In the genomic region with DNA sequence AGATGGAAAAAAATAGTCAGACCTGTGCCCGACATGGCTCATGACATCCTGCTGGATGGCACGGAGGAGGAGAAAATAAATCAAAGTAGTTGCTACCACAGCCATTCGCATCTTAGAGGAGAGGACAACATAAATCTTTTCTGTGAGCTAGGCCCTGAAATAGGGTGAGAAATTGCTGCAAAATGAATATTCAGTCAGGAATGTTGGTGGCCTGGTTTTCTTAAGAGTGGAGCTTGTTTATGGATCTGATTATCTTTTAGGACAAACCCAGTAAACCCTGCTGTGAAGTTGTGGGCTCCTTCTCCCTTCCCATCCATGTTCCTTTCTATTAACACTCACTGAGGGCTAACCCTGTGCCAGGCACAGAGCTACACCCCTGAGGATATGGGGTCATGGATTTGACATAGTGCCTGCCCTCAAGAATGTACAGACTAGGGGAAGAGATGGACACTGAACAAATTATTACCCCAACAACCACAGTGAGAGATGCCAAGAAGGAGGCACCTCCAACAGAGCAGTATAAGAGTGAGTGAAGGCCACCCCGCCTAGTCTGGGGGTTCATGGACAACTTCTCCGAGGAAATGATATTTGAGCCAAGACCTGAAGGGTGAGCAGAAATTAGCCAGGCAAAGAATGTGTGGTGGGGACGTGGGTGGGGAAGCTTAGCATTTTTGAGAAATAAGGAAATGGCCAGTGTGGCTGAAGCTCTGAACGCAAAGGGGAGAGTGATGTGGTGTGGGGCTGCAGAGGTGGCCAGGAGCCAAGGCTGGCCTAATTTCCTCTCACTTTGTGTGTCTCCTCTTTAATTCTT, we compare ENCODE assay signal across 11 cellular contexts.
DNase-seq lines count a peak whose midpoint lies in the region; ATAC-seq and TF ChIP-seq lines count a peak whose summit lies in the region.
"Had no signal": no experiment of that assay in that cellular context is flagged by ENCODE, and none has a peak within 500 bp of the region (broad histone marks: within the 10 kb centered on the region; RNA-seq: fewer than 3 reads in every experiment).

No MANE protein-coding gene starts in this region.

- no peak overlapping the region for H3K4me2 ChIP-seq in mesenchymal stem cell (ENCODE audit: low read length, poor library complexity, severe bottlenecking)
- H3K4me2 ChIP-seq: BLaER1 had no signal

- no peaks in the 10 kb centered on the region for H3K27me3 Mint-ChIP-seq in activated CD8-positive, alpha-beta memory T cell treated with anti-CD3 and anti-CD28 coated beads, Interleukin-2, amount 10 ng/mL, durations not matched to agents 7 days and 5 days
- no peaks in the 10 kb centered on the region for H3K27me3 Mint-ChIP-seq in type B pancreatic cell
- H3K27me3 Mint-ChIP-seq: activated CD4-positive, alpha-beta T cell treated with anti-CD3 and anti-CD28 coated beads, Interleukin-2, amount 10 ng/mL, durations not matched to agents 24 days and 14 days had no signal

- no peaks in the 10 kb centered on the region for H3K36me3 ChIP-seq in mesenchymal stem cell (ENCODE audit: control insufficient read depth in 1 of 2, insufficient read depth in 2 of 2, low read depth in 1 of 2, low read length in 2 of 2)
- H3K36me3 ChIP-seq: BLaER1 had no signal

- peak overlapping the region; percentile 34 for H4K91ac ChIP-seq in mesenchymal stem cell (ENCODE audit: low read length)

- no peak for TF ChIP-seq CTCF in type B pancreatic cell (conservative IDR thresholded peaks at IDR 0.05)

- no peak overlapping the region for H2BK12ac ChIP-seq in mesenchymal stem cell (ENCODE audit: low read length in 2 of 2)

- no peak overlapping the region for H3K4me3 Mint-ChIP-seq in activated CD8-positive, alpha-beta memory T cell treated with anti-CD3 and anti-CD28 coated beads, Interleukin-2, amount 10 ng/mL, durations not matched to agents 7 days and 5 days
- peak overlapping the region; percentile 37 for H3K4me3 Mint-ChIP-seq in type B pancreatic cell
- H3K4me3 Mint-ChIP-seq: activated CD4-positive, alpha-beta T cell treated with anti-CD3 and anti-CD28 coated beads, Interleukin-2, amount 10 ng/mL, durations not matched to agents 24 days and 14 days had no signal

- peaks cover 9% of the 10 kb centered on the region for H3K9me3 Mint-ChIP-seq in activated CD8-positive, alpha-beta memory T cell treated with anti-CD3 and anti-CD28 coated beads, Interleukin-2, amount 10 ng/mL, durations not matched to agents 7 days and 5 days (ENCODE audit: low read depth)
- no peaks in the 10 kb centered on the region for H3K9me3 Mint-ChIP-seq in type B pancreatic cell

- peak overlapping the region; percentile 13 to 45 for H3K18ac ChIP-seq in mesenchymal stem cell (ENCODE audit: low read depth in 1 of 2, low read length in 2 of 2)

- WGBS in mesenchymal stem cell = 40% methylated on average over 7 of the region's 7 CpGs

- no peak overlapping the region for H2AFZ ChIP-seq in mesenchymal stem cell (ENCODE audit: low read depth, low read length)

- peak overlapping the region in 1 of 2 experiments; percentile 17 for H3K4ac ChIP-seq in mesenchymal stem cell (ENCODE audit: low read depth in 1 of 2, low read length in 2 of 2)

- H3K27ac ChIP-seq in mesenchymal stem cell (ENCODE audit: low read length, poor library complexity, severe bottlenecking) = no peak overlapping the region
- H3K27ac ChIP-seq: BLaER1 had no signal

- H2BK5ac ChIP-seq in mesenchymal stem cell (ENCODE audit: low read depth, low read length, poor library complexity, severe bottlenecking) = no peak overlapping the region

- no peak overlapping the region for H3K14ac ChIP-seq in mesenchymal stem cell (ENCODE audit: low read length in 2 of 2)

- H2BK120ac ChIP-seq in mesenchymal stem cell (ENCODE audit: low read depth, low read length) = peak overlapping the region; percentile 6

- peak overlapping the region; percentile 10 for H2AK5ac ChIP-seq in mesenchymal stem cell (ENCODE audit: low read length, severe bottlenecking)

- H3K9me3 ChIP-seq in mesenchymal stem cell (ENCODE audit: control insufficient read depth, low read length) = no peaks in the 10 kb centered on the region
- H3K9me3 ChIP-seq: BLaER1 had no signal

- H3K4me3 ChIP-seq in mesenchymal stem cell (ENCODE audit: insufficient read depth in 1 of 2, low read depth in 1 of 2, low read length in 2 of 2) = no peak overlapping the region
- H3K4me3 ChIP-seq: BLaER1 had no signal

- no peak overlapping the region for H4K8ac ChIP-seq in mesenchymal stem cell (ENCODE audit: low read length)

- H3K79me1 ChIP-seq in mesenchymal stem cell (replicated peaks; ENCODE audit: low read length, poor library complexity, severe bottlenecking) = no peaks in the 10 kb centered on the region

- peak overlapping the region; percentile 92 for H3K27ac Mint-ChIP-seq in activated CD8-positive, alpha-beta memory T cell treated with anti-CD3 and anti-CD28 coated beads, Interleukin-2, amount 10 ng/mL, durations not matched to agents 7 days and 5 days
- peak overlapping the region; percentile 92 for H3K27ac Mint-ChIP-seq in type B pancreatic cell
- H3K27ac Mint-ChIP-seq: activated CD4-positive, alpha-beta T cell treated with anti-CD3 and anti-CD28 coated beads, Interleukin-2, amount 10 ng/mL, durations not matched to agents 24 days and 14 days had no signal

- H3K4me1 Mint-ChIP-seq in activated CD8-positive, alpha-beta memory T cell treated with anti-CD3 and anti-CD28 coated beads, Interleukin-2, amount 10 ng/mL, durations not matched to agents 7 days and 5 days = peaks cover 75% of the 10 kb centered on the region
- H3K4me1 Mint-ChIP-seq in type B pancreatic cell (ENCODE audit: unreplicated experiment) = peaks cover 9% of the 10 kb centered on the region

- CTCF ChIA-PET in activated CD8-positive, alpha-beta memory T cell treated with anti-CD3 and anti-CD28 coated beads, Interleukin-2, amount 10 ng/mL, durations not matched to agents 7 days and 5 days (lab: Charles Lee) = interaction anchor here (0.8 to 11.6 kb wide), 8 partner anchors 14 to 346 kb away, joined by 3 to 190 read pairs (median 6); partner anchors contain the start of gene BHLHE40

- ATAC-seq in activated CD8-positive, alpha-beta memory T cell treated with anti-CD3 and anti-CD28 coated beads, Interleukin-2, amount 10 ng/mL, durations not matched to agents 7 days and 5 days = no peak
- no peak for ATAC-seq in GM21381 (IDR thresholded peaks at IDR 0.05; ENCODE audit: unreplicated experiment)

- H3K36me3 Mint-ChIP-seq in activated CD8-positive, alpha-beta memory T cell treated with anti-CD3 and anti-CD28 coated beads, Interleukin-2, amount 10 ng/mL, durations not matched to agents 7 days and 5 days = peaks cover 23% of the 10 kb centered on the region
- H3K36me3 Mint-ChIP-seq in type B pancreatic cell = no peaks in the 10 kb centered on the region

- DNase-seq in activated CD8-positive, alpha-beta memory T cell treated with anti-CD3 and anti-CD28 coated beads, Interleukin-2, amount 10 ng/mL, durations not matched to agents 7 days and 5 days = no peak
- no peak for DNase-seq in activated CD8-positive, alpha-beta memory T cell treated with anti-CD3 and anti-CD28 coated beads, Interleukin-2, amount 50 U/mL, for 48 hours
- peak; percentile 6 for DNase-seq in amniotic stem cell (lab: John Stamatoyannopoulos, UW)
- peak; percentile 91 for DNase-seq in mesenchymal stem cell
- DNase-seq in type B pancreatic cell (ENCODE audit: extremely low spot score, unreplicated experiment) = no peak
- DNase-seq in activated CD8-positive, alpha-beta memory T cell treated with anti-CD3 and anti-CD28 coated beads for 24 hours = no peak
- no peak for DNase-seq in activated CD4-positive, alpha-beta T cell treated with anti-CD3 and anti-CD28 coated beads for 1 hour
- DNase-seq: activated CD4-positive, alpha-beta T cell treated with anti-CD3 and anti-CD28 coated beads, Interleukin-2, amount 10 ng/mL, durations not matched to agents 24 days and 14 days; dermis blood vessel endothelial cell had no signal

- H3K4me1 ChIP-seq in mesenchymal stem cell (ENCODE audit: control insufficient read depth, insufficient read depth, low read depth, low read length) = peaks cover 5% of the 10 kb centered on the region

- no peak overlapping the region for H2BK15ac ChIP-seq in mesenchymal stem cell (ENCODE audit: low read depth, poor library complexity, severe bottlenecking)

- peak overlapping the region; percentile 42 for H3K9ac ChIP-seq in mesenchymal stem cell (ENCODE audit: low read length)
- H3K9ac ChIP-seq: BLaER1 had no signal

- H3K23ac ChIP-seq in mesenchymal stem cell (ENCODE audit: low read length in 2 of 2) = no peak overlapping the region

- peaks cover 0 to 3% of the 10 kb centered on the region in 2 experiments for H3K27me3 ChIP-seq in mesenchymal stem cell (ENCODE audit: control insufficient read depth in 1 of 2, insufficient read depth in 1 of 2, low read length in 2 of 2)
- H3K27me3 ChIP-seq: BLaER1 had no signal

Comparison
In these comparisons a context has a peak if more than half of its experiments do, and no peak if none do; other contexts are left out.
1. DNase-seq: peak in amniotic stem cell (single experiment) and mesenchymal stem cell (single experiment); none in activated CD8-positive, alpha-beta memory T cell treated with anti-CD3 and anti-CD28 coated beads, Interleukin-2, amount 10 ng/mL, durations not matched to agents 7 days and 5 days (single experiment), activated CD8-positive, alpha-beta memory T cell treated with anti-CD3 and anti-CD28 coated beads, Interleukin-2, amount 50 U/mL, for 48 hours (single experiment), type B pancreatic cell (single experiment), activated CD8-positive, alpha-beta memory T cell treated with anti-CD3 and anti-CD28 coated beads for 24 hours (single experiment) and activated CD4-positive, alpha-beta T cell treated with anti-CD3 and anti-CD28 coated beads for 1 hour (single experiment).